Comparison of ENCODE assay signal across 24 cellular contexts in genomic region chr20:25726357-25726756, GRCh38.
"Had no signal": no experiment of that assay in that cellular context is flagged by ENCODE, and none has a peak within 500 bp of the region (broad histone marks: within the 10 kb centered on the region; RNA-seq: fewer than 3 reads in every experiment).

No MANE protein-coding gene starts in this region.

- FAIRE-seq: bronchial epithelial cell had no signal

- H3K4me1 ChIP-seq: ascending aorta, body of pancreas, Peyer's patch, SJCRH30 had no signal

- DNase-seq: activated CD4-positive, CD25-positive, alpha-beta regulatory T cell; activated CD8-positive, alpha-beta memory T cell treated with anti-CD3 and anti-CD28 coated beads for 24 hours; activated gamma-delta T cell treated with Interleukin-2 at 50 U/mL for 16 hours; activated naive CD4-positive, alpha-beta T cell treated with anti-CD3 and anti-CD28 coated beads, Interleukin-2, amount 10 ng/mL, durations not matched to agents 7 days and 5 days; activated T-cell treated with anti-CD3 and anti-CD28 coated beads, Interleukin-2, amount 50 U/mL, for 48 hours; body of pancreas; central memory CD4-positive, alpha-beta T cell; MM.1S; NCI-H1105; NCI-H1436; NCI-H1694 treated with DMSO at 0.1 percent for 48 hours; NCI-H2029 treated with DMSO at 0.1 percent for 48 hours; NCI-H446; NCI-H524; Peyer's patch; Right ventricle myocardium superior; SJCRH30; SK-N-SH; T-helper 1 cell had no signal

- ATAC-seq: body of pancreas had no signal

- H3K27ac ChIP-seq: ascending aorta, body of pancreas, KMS-11, Peyer's patch, RWPE1, SJCRH30, VCaP had no signal

- H3K9me3 ChIP-seq: Peyer's patch had no signal

- H3K4me3 Mint-ChIP-seq: activated naive CD4-positive, alpha-beta T cell treated with anti-CD3 and anti-CD28 coated beads, Interleukin-2, amount 10 ng/mL, durations not matched to agents 7 days and 5 days had no signal

- H3K4me3 ChIP-seq: ascending aorta, body of pancreas, Peyer's patch, SJCRH30 had no signal

- H3K9ac ChIP-seq: KMS-11, SK-N-SH had no signal

- H3K27me3 Mint-ChIP-seq: activated naive CD4-positive, alpha-beta T cell treated with anti-CD3 and anti-CD28 coated beads, Interleukin-2, amount 10 ng/mL, durations not matched to agents 7 days and 5 days had no signal

- H3K36me3 ChIP-seq: ascending aorta, Peyer's patch, SJCRH30 had no signal

- H3K27me3 ChIP-seq: ascending aorta, body of pancreas, Peyer's patch, SJCRH30 had no signal

- H3K4me2 ChIP-seq: KMS-11, SK-N-SH had no signal
